Comparison of ENCODE assay signal across 9 cellular contexts in the genomic region with DNA sequence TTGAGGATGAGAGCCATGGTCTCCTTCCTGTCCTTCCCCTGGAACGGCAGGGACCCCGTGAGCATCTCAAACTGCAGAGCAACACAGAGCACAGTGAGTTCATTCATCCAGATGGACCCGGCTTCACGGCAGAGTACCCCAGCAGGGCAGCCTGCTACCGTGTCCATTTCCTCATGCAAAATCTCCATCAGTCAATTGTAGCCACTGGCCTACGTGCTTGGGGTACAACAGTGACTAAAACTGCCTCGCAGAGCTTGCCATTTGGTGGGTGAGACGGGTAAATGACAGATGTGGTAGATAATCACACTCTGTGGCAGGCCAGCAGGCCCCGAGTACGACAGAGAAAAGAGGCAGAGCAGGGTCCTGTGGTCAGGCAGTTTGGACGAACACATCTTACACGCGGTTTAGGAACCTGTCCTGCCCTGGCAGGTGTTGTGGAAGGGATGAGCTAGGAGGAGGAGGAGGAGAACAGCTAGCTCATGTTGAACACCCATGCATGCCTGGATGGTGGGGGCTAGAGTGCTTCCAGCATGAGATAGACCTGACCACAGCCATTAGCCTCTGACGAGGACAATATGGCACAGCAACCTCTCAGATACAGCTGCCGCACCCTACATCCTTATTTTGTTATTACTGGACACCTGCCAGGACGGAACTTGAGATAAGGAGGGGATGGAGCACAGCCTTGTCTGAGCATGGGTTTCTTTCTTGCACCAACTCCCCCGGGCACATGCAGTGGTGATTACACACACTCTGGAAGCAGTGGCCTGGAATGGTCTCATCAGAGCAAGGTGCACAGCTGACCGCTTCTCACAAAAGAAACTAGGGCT.
A peak's percentile ranks its signal among the peaks of the same experiment; 100 is the strongest.
DNase-seq lines count a peak whose midpoint lies in the region; FAIRE-seq and TF ChIP-seq lines count a peak whose summit lies in the region.
"Had no signal": no experiment of that assay in that cellular context is flagged by ENCODE, and none has a peak within 500 bp of the region (broad histone marks: within the 10 kb centered on the region; RNA-seq: fewer than 3 reads in every experiment).

No MANE protein-coding gene starts in this region.

- H3F3A ChIP-seq in Loucy (ENCODE audit: low read depth) (peaks cover 17% of the 10 kb centered on the region), PC-9 (ENCODE audit: insufficient read depth, low read depth) (no peaks in the 10 kb centered on the region)

- H3K36me3 ChIP-seq in Loucy (ENCODE audit: insufficient read depth, low read length) (peaks cover 8% of the 10 kb centered on the region; the same call in 1 of the 2 replicates), PC-9 (ENCODE audit: low read depth) (no peaks in the 10 kb centered on the region), small intestine (ENCODE audit: control insufficient read depth in 2 of 2, insufficient read depth in 2 of 2, low read length in 2 of 2) (no peaks in the 10 kb centered on the region)

- no peak overlapping the region for H3K4me3 Mint-ChIP-seq in activated CD4-positive, alpha-beta memory T cell treated with anti-CD3 and anti-CD28 coated beads for 36 hours
- H3K4me3 Mint-ChIP-seq: activated CD8-positive, alpha-beta T cell treated with anti-CD3 and anti-CD28 coated beads for 36 hours had no signal

- H3K4me3 ChIP-seq in Loucy (ENCODE audit: low read length, poor library complexity, severe bottlenecking): no peak overlapping the region
- H3K4me3 ChIP-seq in PC-9: no peak overlapping the region
- H3K4me3 ChIP-seq in small intestine (ENCODE audit: low read depth in 1 of 2, low read length in 2 of 2): no peak overlapping the region

- H3K9me2 ChIP-seq in Loucy (replicated peaks; ENCODE audit: low read depth, low read length) (no peaks in the 10 kb centered on the region), PC-9 (ENCODE audit: insufficient read depth) (no peaks in the 10 kb centered on the region)

- no peaks in the 10 kb centered on the region for H3K9me3 Mint-ChIP-seq in activated CD4-positive, alpha-beta memory T cell treated with anti-CD3 and anti-CD28 coated beads for 36 hours

- H3K9me3 ChIP-seq in Loucy (ENCODE audit: insufficient read depth, low read depth, low read length): peaks cover 22% of the 10 kb centered on the region
- no peaks in the 10 kb centered on the region for H3K9me3 ChIP-seq in PC-9 (ENCODE audit: insufficient read depth, low read depth)
- H3K9me3 ChIP-seq in small intestine (ENCODE audit: control insufficient read depth, low read depth): no peaks in the 10 kb centered on the region

- H3K4me2 ChIP-seq in Loucy (ENCODE audit: low read depth, low read length, poor library complexity, severe bottlenecking) (peak overlapping the region; percentile 9), PC-9 (no peak overlapping the region)

- peaks cover 56% of the 10 kb centered on the region for H3K4me1 ChIP-seq in Loucy (ENCODE audit: insufficient read depth, low read length, poor library complexity, severe bottlenecking)
- H3K4me1 ChIP-seq in PC-9 (replicated peaks; ENCODE audit: insufficient read depth): no peaks in the 10 kb centered on the region
- H3K4me1 ChIP-seq in small intestine (ENCODE audit: control insufficient read depth in 2 of 2, insufficient read depth in 1 of 2, low read depth in 1 of 2, low read length in 1 of 2): peaks cover 0 to 3% of the 10 kb centered on the region in 2 donors

- H4K20me1 ChIP-seq in Loucy (ENCODE audit: insufficient read depth, low read length, poor library complexity, severe bottlenecking): no peaks in the 10 kb centered on the region
- H4K20me1 ChIP-seq in PC-9 (ENCODE audit: insufficient read depth): no peaks in the 10 kb centered on the region

- H3K27ac Mint-ChIP-seq in activated CD4-positive, alpha-beta memory T cell treated with anti-CD3 and anti-CD28 coated beads for 36 hours: no peak overlapping the region
- H3K27ac Mint-ChIP-seq: activated CD8-positive, alpha-beta T cell treated with anti-CD3 and anti-CD28 coated beads for 36 hours had no signal

- no TSS peak for BruUV-seq in PC-9 (replicated peaks; lab: Mats Ljungman, UMichigan)

- CTCF ChIA-PET in PC-9 (lab: Charles Lee): no interaction called here
- CTCF ChIA-PET in activated CD4-positive, alpha-beta memory T cell treated with anti-CD3 and anti-CD28 coated beads for 36 hours (lab: Charles Lee): no interaction called here

- H3K4me1 Mint-ChIP-seq in activated CD4-positive, alpha-beta memory T cell treated with anti-CD3 and anti-CD28 coated beads for 36 hours (ENCODE audit: low read depth): peaks cover 33% of the 10 kb centered on the region

- no peaks in the 10 kb centered on the region for H3K79me2 ChIP-seq in Loucy (ENCODE audit: insufficient read depth, low read length)
- H3K79me2 ChIP-seq in PC-9 (ENCODE audit: low read depth): no peaks in the 10 kb centered on the region

- no peaks in the 10 kb centered on the region for H3K27me3 Mint-ChIP-seq in activated CD4-positive, alpha-beta memory T cell treated with anti-CD3 and anti-CD28 coated beads for 36 hours
- H3K27me3 Mint-ChIP-seq: activated CD8-positive, alpha-beta T cell treated with anti-CD3 and anti-CD28 coated beads for 36 hours had no signal

- H2AFZ ChIP-seq in Loucy (ENCODE audit: low read length): no peak overlapping the region
- no peak overlapping the region for H2AFZ ChIP-seq in PC-9

- H3K27me3 ChIP-seq in Loucy (ENCODE audit: insufficient read depth, low read length, poor library complexity, severe bottlenecking) (no peaks in the 10 kb centered on the region), PC-9 (ENCODE audit: insufficient read depth, low read depth) (no peaks in the 10 kb centered on the region), small intestine (ENCODE audit: control insufficient read depth in 2 of 2, insufficient read depth in 2 of 2, low read length in 2 of 2) (no peaks in the 10 kb centered on the region)

- peak; percentile 46 to 65 for DNase-seq in PC-9
- peak; percentile 16 for DNase-seq in fibroblast of peridontal ligament (ENCODE audit: extremely low read depth)
- peak; percentile 72 for DNase-seq in small intestine
- no peak for DNase-seq in NK-92 treated with Interleukin-12 subunit alpha and Interleukin-12 subunit beta, amount 100 ng/mL, for 24 hours (lab: John Stamatoyannopoulos, UW)
- no peak for DNase-seq in activated CD4-positive, alpha-beta memory T cell treated with anti-CD3 and anti-CD28 coated beads for 36 hours
- no peak for DNase-seq in NCI-H2081 (lab: John Stamatoyannopoulos, UW)
- DNase-seq: activated CD8-positive, alpha-beta T cell treated with anti-CD3 and anti-CD28 coated beads for 36 hours; PC-3 had no signal

- intact Hi-C loops in PC-9 (cut with micrococcal nuclease; ENCODE audit: unreplicated experiment): loop anchor here (1.0 kb wide), 1 partner anchor 136 kb away; a partner anchor contains a TSS
- intact Hi-C loops in activated CD4-positive, alpha-beta memory T cell treated with anti-CD3 and anti-CD28 coated beads for 36 hours (cut with micrococcal nuclease): no loop called here

- H3K36me3 Mint-ChIP-seq in activated CD4-positive, alpha-beta memory T cell treated with anti-CD3 and anti-CD28 coated beads for 36 hours: peaks cover 8% of the 10 kb centered on the region

- H3K9ac ChIP-seq in Loucy (ENCODE audit: low read depth, low read length, poor library complexity, severe bottlenecking): peak overlapping the region; percentile 15

- WGBS in small intestine, 3 donors: 70 to 75% (median 71%) methylated on average over 18 of the region's 18 CpGs

- FAIRE-seq in small intestine (lab: Jason Lieb, UNC): no peak

- TF ChIP-seq CTCF in Loucy (conservative IDR thresholded peaks at IDR 0.05; ENCODE audit: low read length) (no peak), PC-9 (conservative IDR thresholded peaks at IDR 0.05) (no peak)

- POLR2A ChIA-PET in PC-9 (lab: Charles Lee; ENCODE audit: unreplicated experiment): interaction anchor here (0.6 kb wide), 1 partner anchor 148 kb away, joined by 4 read pairs; no protein-coding TSS in a partner anchor
- POLR2A ChIA-PET in activated CD4-positive, alpha-beta memory T cell treated with anti-CD3 and anti-CD28 coated beads for 36 hours (lab: Charles Lee): no interaction called here

- H3K27ac ChIP-seq in PC-9 (no peak overlapping the region), small intestine (ENCODE audit: low read depth in 1 of 2, low read length in 1 of 2) (no peak overlapping the region)

Comparison
In these comparisons a context has a peak if more than half of its experiments do, and no peak if none do; other contexts are left out.
1. DNase-seq: peak in PC-9 (2 of 2), fibroblast of peridontal ligament (single experiment) and small intestine (single experiment); none in NK-92 treated with Interleukin-12 subunit alpha and Interleukin-12 subunit beta, amount 100 ng/mL, for 24 hours (single experiment), activated CD4-positive, alpha-beta memory T cell treated with anti-CD3 and anti-CD28 coated beads for 36 hours (single experiment) and NCI-H2081 (0 of 2).